In genomic region chr4:184472540-184473264, GRCh38 we compare ENCODE assay signal across 1 cellular context.
TF ChIP-seq lines count a peak whose summit lies in the region.

No MANE protein-coding gene starts in this region.

TF ChIP-seq in A549, 52 proteins besides CTCF, POLR2A, EP300 and RAD21 (continued from another document):
- TF ChIP-seq KDM1A (IDR thresholded peaks at IDR 0.05; ENCODE audit: low read depth) (no peak), GATA3 (IDR thresholded peaks at IDR 0.05; ENCODE audit: borderline replicate concordance) (no peak; the same call in 1 of the 2 replicates), JUNB (IDR thresholded peaks at IDR 0.05) (no peak), ZSCAN20 (CRISPR knock-in tag; IDR thresholded peaks at IDR 0.05) (no peak), BHLHE40 (IDR thresholded peaks at IDR 0.05; ENCODE audit: low read depth, low read length) (no peak), HOXB13 (CRISPR knock-in tag; IDR thresholded peaks at IDR 0.05; ENCODE audit: low read depth) (no peak), MAX (IDR thresholded peaks at IDR 0.05) (no peak), ZFP36 (IDR thresholded peaks at IDR 0.05; ENCODE audit: borderline replicate concordance, partially characterized antibody) (no peak), RCOR1 (IDR thresholded peaks at IDR 0.05; ENCODE audit: low read depth, low read length) (no peak), NFE2L2 (conservative IDR thresholded peaks at IDR 0.05; ENCODE audit: low read length) (no peak), NR3C1 (IDR thresholded peaks at IDR 0.05) (no peak), FOSL2 (IDR thresholded peaks at IDR 0.05) (no peak), FOSL2 (CRISPR knock-in tag; IDR thresholded peaks at IDR 0.05) (no peak), MAFK (IDR thresholded peaks at IDR 0.05; ENCODE audit: partially characterized antibody) (no peak), CBX8 (IDR thresholded peaks at IDR 0.05) (no peak), TP53 (CRISPR knock-in tag; IDR thresholded peaks at IDR 0.05) (no peak), HMGXB4 (CRISPR knock-in tag; IDR thresholded peaks at IDR 0.05; ENCODE audit: borderline replicate concordance) (no peak), ELK1 (IDR thresholded peaks at IDR 0.05; ENCODE audit: low read depth, low read length) (no peak), HES2 (IDR thresholded peaks at IDR 0.05) (no peak), HOXA7 (CRISPR knock-in tag; IDR thresholded peaks at IDR 0.05) (no peak), RARB (CRISPR knock-in tag; IDR thresholded peaks at IDR 0.05) (no peak), POLR2AphosphoS2 (conservative IDR thresholded peaks at IDR 0.05; ENCODE audit: low read length) (no peak), E2F6 (IDR thresholded peaks at IDR 0.05; ENCODE audit: borderline replicate concordance, low read depth) (no peak), HDAC2 (IDR thresholded peaks at IDR 0.05) (no peak), JUN (IDR thresholded peaks at IDR 0.05) (peak in 1 of 2 experiments; percentile 68; a peak in 3 of 5 replicates), CHD4 (IDR thresholded peaks at IDR 0.05; ENCODE audit: borderline replicate concordance) (no peak), SREBF2 (IDR thresholded peaks at IDR 0.05) (no peak), TFCP2L1 (CRISPR knock-in tag; IDR thresholded peaks at IDR 0.05) (no peak), CHD2 (IDR thresholded peaks at IDR 0.05; ENCODE audit: low read length, partially characterized antibody) (no peak), CEBPB (IDR thresholded peaks at IDR 0.05) (no peak), MAZ (IDR thresholded peaks at IDR 0.05; ENCODE audit: borderline replicate concordance, low read depth, low read length) (no peak), HOXB5 (CRISPR knock-in tag; IDR thresholded peaks at IDR 0.05) (no peak)
- TF ChIP-seq, protein P1, sequence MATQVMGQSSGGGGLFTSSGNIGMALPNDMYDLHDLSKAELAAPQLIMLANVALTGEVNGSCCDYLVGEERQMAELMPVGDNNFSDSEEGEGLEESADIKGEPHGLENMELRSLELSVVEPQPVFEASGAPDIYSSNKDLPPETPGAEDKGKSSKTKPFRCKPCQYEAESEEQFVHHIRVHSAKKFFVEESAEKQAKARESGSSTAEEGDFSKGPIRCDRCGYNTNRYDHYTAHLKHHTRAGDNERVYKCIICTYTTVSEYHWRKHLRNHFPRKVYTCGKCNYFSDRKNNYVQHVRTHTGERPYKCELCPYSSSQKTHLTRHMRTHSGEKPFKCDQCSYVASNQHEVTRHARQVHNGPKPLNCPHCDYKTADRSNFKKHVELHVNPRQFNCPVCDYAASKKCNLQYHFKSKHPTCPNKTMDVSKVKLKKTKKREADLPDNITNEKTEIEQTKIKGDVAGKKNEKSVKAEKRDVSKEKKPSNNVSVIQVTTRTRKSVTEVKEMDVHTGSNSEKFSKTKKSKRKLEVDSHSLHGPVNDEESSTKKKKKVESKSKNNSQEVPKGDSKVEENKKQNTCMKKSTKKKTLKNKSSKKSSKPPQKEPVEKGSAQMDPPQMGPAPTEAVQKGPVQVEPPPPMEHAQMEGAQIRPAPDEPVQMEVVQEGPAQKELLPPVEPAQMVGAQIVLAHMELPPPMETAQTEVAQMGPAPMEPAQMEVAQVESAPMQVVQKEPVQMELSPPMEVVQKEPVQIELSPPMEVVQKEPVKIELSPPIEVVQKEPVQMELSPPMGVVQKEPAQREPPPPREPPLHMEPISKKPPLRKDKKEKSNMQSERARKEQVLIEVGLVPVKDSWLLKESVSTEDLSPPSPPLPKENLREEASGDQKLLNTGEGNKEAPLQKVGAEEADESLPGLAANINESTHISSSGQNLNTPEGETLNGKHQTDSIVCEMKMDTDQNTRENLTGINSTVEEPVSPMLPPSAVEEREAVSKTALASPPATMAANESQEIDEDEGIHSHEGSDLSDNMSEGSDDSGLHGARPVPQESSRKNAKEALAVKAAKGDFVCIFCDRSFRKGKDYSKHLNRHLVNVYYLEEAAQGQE (IDR thresholded peaks at IDR 0.05): no peak
- TF ChIP-seq, protein P2, sequence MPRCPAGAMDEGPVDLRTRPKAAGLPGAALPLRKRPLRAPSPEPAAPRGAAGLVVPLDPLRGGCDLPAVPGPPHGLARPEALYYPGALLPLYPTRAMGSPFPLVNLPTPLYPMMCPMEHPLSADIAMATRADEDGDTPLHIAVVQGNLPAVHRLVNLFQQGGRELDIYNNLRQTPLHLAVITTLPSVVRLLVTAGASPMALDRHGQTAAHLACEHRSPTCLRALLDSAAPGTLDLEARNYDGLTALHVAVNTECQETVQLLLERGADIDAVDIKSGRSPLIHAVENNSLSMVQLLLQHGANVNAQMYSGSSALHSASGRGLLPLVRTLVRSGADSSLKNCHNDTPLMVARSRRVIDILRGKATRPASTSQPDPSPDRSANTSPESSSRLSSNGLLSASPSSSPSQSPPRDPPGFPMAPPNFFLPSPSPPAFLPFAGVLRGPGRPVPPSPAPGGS (IDR thresholded peaks at IDR 0.05): peak; percentile 47; the same call in 1 of the 3 replicates
- TF ChIP-seq, protein P3, sequence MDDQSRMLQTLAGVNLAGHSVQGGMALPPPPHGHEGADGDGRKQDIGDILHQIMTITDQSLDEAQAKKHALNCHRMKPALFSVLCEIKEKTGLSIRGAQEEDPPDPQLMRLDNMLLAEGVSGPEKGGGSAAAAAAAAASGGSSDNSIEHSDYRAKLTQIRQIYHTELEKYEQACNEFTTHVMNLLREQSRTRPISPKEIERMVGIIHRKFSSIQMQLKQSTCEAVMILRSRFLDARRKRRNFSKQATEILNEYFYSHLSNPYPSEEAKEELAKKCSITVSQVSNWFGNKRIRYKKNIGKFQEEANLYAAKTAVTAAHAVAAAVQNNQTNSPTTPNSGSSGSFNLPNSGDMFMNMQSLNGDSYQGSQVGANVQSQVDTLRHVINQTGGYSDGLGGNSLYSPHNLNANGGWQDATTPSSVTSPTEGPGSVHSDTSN (IDR thresholded peaks at IDR 0.05): 0 out of 2 replicates have a peak, but pooled peaks have one; percentile 49
